16 cellular contexts compared by ENCODE assay signal in the genomic region with DNA sequence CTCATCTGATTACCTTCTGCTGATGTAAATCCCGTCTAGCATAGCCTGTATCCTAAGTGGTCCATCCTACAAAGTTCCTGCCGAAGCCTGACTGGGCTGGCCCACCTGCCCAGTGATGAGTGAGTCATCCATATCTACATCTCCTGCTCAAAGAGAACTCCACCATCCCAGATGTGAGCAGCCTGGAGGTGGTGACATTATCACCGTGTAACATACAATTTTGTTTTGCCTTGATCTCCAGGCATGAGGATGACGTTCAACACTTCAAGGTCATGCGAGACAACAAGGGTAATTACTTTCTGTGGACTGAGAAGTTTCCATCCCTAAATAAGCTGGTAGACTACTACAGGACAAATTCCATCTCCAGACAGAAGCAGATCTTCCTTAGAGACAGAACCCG. TPM values are rescaled to one million over a fixed set of nuclear protein-coding genes. Genes with fewer than 3 reads are reported as not detected.
"Had no signal": no experiment of that assay in that cellular context is flagged by ENCODE, and none has a peak within 500 bp of the region (broad histone marks: within the 10 kb centered on the region; RNA-seq: fewer than 3 reads in every experiment).

No MANE protein-coding gene starts in this region.

- ATAC-seq: activated CD4-positive, CD25-positive, alpha-beta regulatory T cell treated with anti-CD3 and anti-CD28 coated beads, Interleukin-2, amount 50 U/mL, for 24 hours; activated T-cell treated with anti-CD3 and anti-CD28 coated beads, Interleukin-2, amount 50 U/mL, for 72 hours; natural killer cell treated with Interleukin-12 subunit alpha and Interleukin-12 subunit beta and Interleukin-15 and Interleukin-18, amount 100 ng/mL, for 72 hours; stimulated activated naive B cell treated with anti-CD40 and anti-IgM and Interleukin-4, amounts not matched to agents 10 μg/mL and 1 μg/mL and 100 μg/mL, for 72 hours had no signal

- DNase-seq: activated CD4-positive, alpha-beta T cell treated with anti-CD3 and anti-CD28 coated beads, Interleukin-2, amount 50 U/mL, for 4 hours; activated T-cell treated with anti-CD3 and anti-CD28 coated beads, Interleukin-2, amount 50 U/mL, for 72 hours; central memory CD4-positive, alpha-beta T cell; esophagus squamous epithelium; kidney glomerular epithelial cell; mesenchymal stem cell; stimulated activated CD4-positive, alpha-beta T cell treated with anti-CD3 and anti-CD28 coated beads, Interleukin-2, amount 100 ng/mL, for 48 hours; stimulated activated naive B cell treated with anti-CD40 and anti-IgM and Interleukin-4, amounts not matched to agents 10 μg/mL and 1 μg/mL and 100 μg/mL, for 72 hours; T-helper 9 cell; tibial artery; uterus had no signal

- H3K27me3 Mint-ChIP-seq: natural killer cell treated with Interleukin-12 subunit alpha and Interleukin-12 subunit beta and Interleukin-15 and Interleukin-18, amount 100 ng/mL, for 72 hours had no signal

- H3K9me3 Mint-ChIP-seq: activated T-cell treated with anti-CD3 and anti-CD28 coated beads, Interleukin-2, amount 50 U/mL, for 72 hours; natural killer cell treated with Interleukin-12 subunit alpha and Interleukin-12 subunit beta and Interleukin-15 and Interleukin-18, amount 100 ng/mL, for 72 hours; stimulated activated naive B cell treated with anti-CD40 and anti-IgM and Interleukin-4, amounts not matched to agents 10 μg/mL and 1 μg/mL and 100 μg/mL, for 72 hours had no signal

- H3K9me3 ChIP-seq: esophagus squamous epithelium, right atrium auricular region, tibial artery, uterus had no signal

- H3K4me3 Mint-ChIP-seq: activated T-cell treated with anti-CD3 and anti-CD28 coated beads, Interleukin-2, amount 50 U/mL, for 72 hours; natural killer cell treated with Interleukin-12 subunit alpha and Interleukin-12 subunit beta and Interleukin-15 and Interleukin-18, amount 100 ng/mL, for 72 hours; stimulated activated naive B cell treated with anti-CD40 and anti-IgM and Interleukin-4, amounts not matched to agents 10 μg/mL and 1 μg/mL and 100 μg/mL, for 72 hours had no signal

RNA-seq across cellular contexts. Expression of a gene that starts 5.6 kb away (rescaled TPM):
- total RNA-seq: esophagus squamous epithelium, fibroblast of villous mesenchyme, right atrium auricular region, subcutaneous adipose tissue, uterus had no signal

RNA-seq across cellular contexts. Expression of a gene that starts 29.0 kb away (rescaled TPM):
- total RNA-seq: fibroblast of villous mesenchyme had no signal
